In genomic region chr22:29394931-29395581, GRCh38 we compare ENCODE assay signal across 9 cellular contexts. TPM values are rescaled to one million over a fixed set of nuclear protein-coding genes. Genes with fewer than 3 reads are reported as not detected.
DNase-seq lines count a peak whose midpoint lies in the region; ATAC-seq and TF ChIP-seq lines count a peak whose summit lies in the region.
"Had no signal": no experiment of that assay in that cellular context is flagged by ENCODE, and none has a peak within 500 bp of the region (broad histone marks: within the 10 kb centered on the region; RNA-seq: fewer than 3 reads in every experiment).

No MANE protein-coding gene starts in this region.

- WGBS in heart left ventricle, 4 donors = 6 to 12% (median 8%) methylated on average over 10 of the region's 10 CpGs

- TF ChIP-seq POLR2A in heart left ventricle (IDR thresholded peaks at IDR 0.05) = no peak

- H3K4me1 ChIP-seq in heart left ventricle = peaks cover 0 to 20% (median 0%) of the 10 kb centered on the region in 12 donors

- no peaks in the 10 kb centered on the region for H3K36me3 ChIP-seq in heart left ventricle
- H3K36me3 ChIP-seq: BLaER1 treated with 17β-estradiol and CSF1 and Interleukin-3, amounts not matched to agents 10 nM and 100 nM had no signal

- peak; percentile 65 to 85 (median 78) for TF ChIP-seq CTCF in heart left ventricle (IDR thresholded peaks at IDR 0.05)

- H3K9me3 ChIP-seq in heart left ventricle = no peaks in the 10 kb centered on the region
- H3K9me3 ChIP-seq: BLaER1 treated with 17β-estradiol and CSF1 and Interleukin-3, amounts not matched to agents 10 nM and 100 nM had no signal

- ATAC-seq in heart left ventricle (peak; percentile 78 to 91 (median 90)), HG02588 (IDR thresholded peaks at IDR 0.05; ENCODE audit: unreplicated experiment) (no peak)

- DNase-seq in NK-92 treated with Interleukin-12 subunit alpha and Interleukin-12 subunit beta, amount 100 ng/mL, for 24 hours (lab: John Stamatoyannopoulos, UW) = peak; percentile 13
- no peak for DNase-seq in NK-92 (lab: John Stamatoyannopoulos, UW; ENCODE audit: unreplicated experiment)
- DNase-seq in NCI-H1092 treated with DMSO at 0.1 percent for 48 hours (lab: John Stamatoyannopoulos, UW) = peak; percentile 84
- peak; percentile 86 for DNase-seq in SKM-1 treated with dmso at 0.1 percent for 144 hours (lab: John Stamatoyannopoulos, UW; ENCODE audit: unreplicated experiment)
- peak; percentile 38 for DNase-seq in activated naive CD8-positive, alpha-beta T cell treated with anti-CD3 and anti-CD28 coated beads, Interleukin-2, amount 50 U/mL, for 16 hours (ENCODE audit: low read depth, low spot score)
- peak; percentile 49 to 76 (median 63) for DNase-seq in heart left ventricle
- peak; percentile 59 for DNase-seq in putamen (ENCODE audit: low spot score)

- H3K27ac ChIP-seq in heart left ventricle = no peak overlapping the region
- H3K27ac ChIP-seq: BLaER1 treated with 17β-estradiol and CSF1 and Interleukin-3, amounts not matched to agents 10 nM and 100 nM had no signal

- intact Hi-C loops in heart left ventricle (cut with DNase I) = loop anchor here in 9 of 10 donors (1.0 to 10.0 kb wide), 7 partner anchors 127 to 692 kb away; no protein-coding TSS in a partner anchor

- no peaks in the 10 kb centered on the region for H3K27me3 ChIP-seq in heart left ventricle
- H3K27me3 ChIP-seq: BLaER1 treated with 17β-estradiol and CSF1 and Interleukin-3, amounts not matched to agents 10 nM and 100 nM had no signal

- no peak overlapping the region for H3K4me3 ChIP-seq in heart left ventricle
- H3K4me3 ChIP-seq: BLaER1 treated with 17β-estradiol and CSF1 and Interleukin-3, amounts not matched to agents 10 nM and 100 nM had no signal

RNA-seq across cellular contexts. Expression of gene AP1B1, which starts 6.7 kb away (rescaled TPM):
- total RNA-seq in heart left ventricle = 10 to 100 TPM; 30.3 to 74.8 (median 33.8) TPM
- polyA plus RNA-seq in heart left ventricle = 10 to 100 TPM; 18.1 to 43.4 TPM

RNA-seq across cellular contexts. Expression of gene RFPL1, which starts 43.3 kb away (rescaled TPM):
- total RNA-seq in heart left ventricle = not detected
- not detected for polyA plus RNA-seq in heart left ventricle
